In the genomic region with DNA sequence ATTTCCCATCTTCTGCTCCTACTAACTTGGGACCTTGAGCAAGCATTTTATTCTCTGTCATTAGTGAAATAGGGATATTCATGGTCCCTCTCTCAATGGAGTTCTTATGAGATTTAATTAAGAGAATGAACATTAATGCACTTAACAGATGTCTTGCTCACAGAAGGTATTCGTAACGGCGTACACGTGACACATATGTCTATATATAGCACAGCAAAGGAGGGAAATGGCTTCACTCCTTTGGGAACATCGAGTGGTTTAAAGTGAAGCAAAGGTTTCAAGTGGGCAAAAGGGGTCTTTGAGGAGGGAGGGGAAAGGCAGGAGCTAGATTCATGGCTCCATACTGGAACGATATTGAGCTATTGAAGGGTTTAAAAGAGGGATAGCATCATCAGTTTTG, we compare ENCODE assay signal across 1 cellular context.
TF ChIP-seq lines count a peak whose summit lies in the region.

No MANE protein-coding gene starts in this region.

TF ChIP-seq in H1, 55 proteins besides CTCF, POLR2A, EP300 and RAD21:
- no peak for TF ChIP-seq CBX8 (IDR thresholded peaks at IDR 0.05; ENCODE audit: borderline replicate concordance, low read depth, low read length)
- TF ChIP-seq EZH2 (IDR thresholded peaks at IDR 0.05; ENCODE audit: low read depth, low read length, severe bottlenecking): no peak
